1 cellular context compared by ENCODE assay signal in the genomic region with DNA sequence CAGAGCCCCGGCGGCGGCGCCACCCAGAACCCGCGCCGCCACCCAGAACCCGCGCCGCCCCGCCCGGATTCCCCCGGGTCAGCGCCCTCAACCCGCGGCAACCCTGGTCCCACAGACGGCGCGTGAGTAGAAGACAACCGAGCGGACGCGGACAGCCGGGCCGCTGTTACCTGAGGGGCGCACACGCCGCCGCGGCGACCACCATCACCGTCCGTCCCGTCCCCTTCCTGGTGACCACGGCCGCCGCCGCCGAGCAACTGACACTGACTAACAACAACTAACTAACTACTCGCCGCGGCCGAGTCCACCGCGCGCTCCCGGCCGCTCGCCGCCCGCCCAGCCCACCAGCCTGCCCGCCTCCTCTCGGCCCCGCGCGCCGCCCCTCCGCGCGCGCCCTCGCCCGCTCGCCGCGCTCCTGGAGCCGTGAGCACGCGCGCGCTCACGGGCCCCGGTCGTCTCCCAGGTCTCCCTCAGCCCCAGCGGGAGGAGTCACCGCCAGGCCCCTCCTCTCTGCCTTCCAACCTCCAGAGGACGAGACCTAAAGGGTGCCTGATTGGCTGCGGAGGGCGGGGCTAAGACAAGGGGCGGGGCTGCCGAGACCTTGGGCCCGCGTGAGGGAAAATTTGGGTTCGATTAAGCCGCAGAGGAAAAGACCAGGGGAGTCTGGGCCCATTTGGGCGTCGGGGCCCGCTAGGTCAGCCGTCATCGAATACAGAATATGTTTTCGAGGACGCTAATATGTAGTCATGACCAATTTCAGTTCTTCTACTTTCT.
A peak's percentile ranks its signal among the peaks of the same experiment; 100 is the strongest.
TF ChIP-seq lines count a peak whose summit lies in the region.

TSS of gene PEAK1 (minus strand) at position 269 of the 774 bp plus-strand sequence. CDS start 238,178 bp downstream, outside the sequence.

TF ChIP-seq in K562, 482 proteins besides CTCF, POLR2A, EP300 and RAD21 (continued from another document):
- TF ChIP-seq STAT6 (CRISPR knock-in tag; IDR thresholded peaks at IDR 0.05) (no peak), DDX20 (tag; IDR thresholded peaks at IDR 0.05; ENCODE audit: low read depth) (no peak), TSHZ1 (CRISPR knock-in tag; IDR thresholded peaks at IDR 0.05) (no peak), KDM4B (IDR thresholded peaks at IDR 0.05; ENCODE audit: borderline replicate concordance in 2 of 2, low read depth in 1 of 2) (no peak), SUPT5H (IDR thresholded peaks at IDR 0.05) (peak; percentile 74), MEIS2 (IDR thresholded peaks at IDR 0.05; ENCODE audit: partially characterized antibody) (no peak), HNRNPUL1 (IDR thresholded peaks at IDR 0.05; ENCODE audit: low read length) (no peak), PRMT5 (CRISPR knock-in tag; IDR thresholded peaks at IDR 0.05) (no peak), ZKSCAN1 (IDR thresholded peaks at IDR 0.05; ENCODE audit: low read depth, low read length) (no peak), SREBF1 (IDR thresholded peaks at IDR 0.05; ENCODE audit: borderline replicate concordance, low read depth, low read length) (no peak), CREM (IDR thresholded peaks at IDR 0.05; ENCODE audit: low read depth) (0 out of 2 replicates have a peak, but pooled peaks have one; percentile 21), MBD1 (CRISPR knock-in tag; IDR thresholded peaks at IDR 0.05) (no peak), RNF219 (CRISPR knock-in tag; IDR thresholded peaks at IDR 0.05) (no peak)
- TF ChIP-seq, protein P1, sequence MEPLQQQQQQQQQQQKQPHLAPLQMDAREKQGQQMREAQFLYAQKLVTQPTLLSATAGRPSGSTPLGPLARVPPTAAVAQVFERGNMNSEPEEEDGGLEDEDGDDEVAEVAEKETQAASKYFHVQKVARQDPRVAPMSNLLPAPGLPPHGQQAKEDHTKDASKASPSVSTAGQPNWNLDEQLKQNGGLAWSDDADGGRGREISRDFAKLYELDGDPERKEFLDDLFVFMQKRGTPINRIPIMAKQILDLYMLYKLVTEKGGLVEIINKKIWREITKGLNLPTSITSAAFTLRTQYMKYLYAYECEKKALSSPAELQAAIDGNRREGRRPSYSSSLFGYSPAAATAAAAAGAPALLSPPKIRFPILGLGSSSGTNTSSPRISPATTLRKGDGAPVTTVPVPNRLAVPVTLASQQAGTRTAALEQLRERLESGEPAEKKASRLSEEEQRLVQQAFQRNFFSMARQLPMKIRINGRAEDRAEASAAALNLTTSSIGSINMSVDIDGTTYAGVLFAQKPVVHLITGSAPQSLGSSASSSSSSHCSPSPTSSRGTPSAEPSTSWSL (CRISPR knock-in tag; IDR thresholded peaks at IDR 0.05; ENCODE audit: borderline replicate concordance): no peak
- TF ChIP-seq, protein P2, sequence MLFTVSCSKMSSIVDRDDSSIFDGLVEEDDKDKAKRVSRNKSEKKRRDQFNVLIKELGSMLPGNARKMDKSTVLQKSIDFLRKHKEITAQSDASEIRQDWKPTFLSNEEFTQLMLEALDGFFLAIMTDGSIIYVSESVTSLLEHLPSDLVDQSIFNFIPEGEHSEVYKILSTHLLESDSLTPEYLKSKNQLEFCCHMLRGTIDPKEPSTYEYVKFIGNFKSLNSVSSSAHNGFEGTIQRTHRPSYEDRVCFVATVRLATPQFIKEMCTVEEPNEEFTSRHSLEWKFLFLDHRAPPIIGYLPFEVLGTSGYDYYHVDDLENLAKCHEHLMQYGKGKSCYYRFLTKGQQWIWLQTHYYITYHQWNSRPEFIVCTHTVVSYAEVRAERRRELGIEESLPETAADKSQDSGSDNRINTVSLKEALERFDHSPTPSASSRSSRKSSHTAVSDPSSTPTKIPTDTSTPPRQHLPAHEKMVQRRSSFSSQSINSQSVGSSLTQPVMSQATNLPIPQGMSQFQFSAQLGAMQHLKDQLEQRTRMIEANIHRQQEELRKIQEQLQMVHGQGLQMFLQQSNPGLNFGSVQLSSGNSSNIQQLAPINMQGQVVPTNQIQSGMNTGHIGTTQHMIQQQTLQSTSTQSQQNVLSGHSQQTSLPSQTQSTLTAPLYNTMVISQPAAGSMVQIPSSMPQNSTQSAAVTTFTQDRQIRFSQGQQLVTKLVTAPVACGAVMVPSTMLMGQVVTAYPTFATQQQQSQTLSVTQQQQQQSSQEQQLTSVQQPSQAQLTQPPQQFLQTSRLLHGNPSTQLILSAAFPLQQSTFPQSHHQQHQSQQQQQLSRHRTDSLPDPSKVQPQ (CRISPR knock-in tag; IDR thresholded peaks at IDR 0.05; ENCODE audit: borderline replicate concordance): no peak
